ENCODE assay signal across 9 cellular contexts in genomic region chr3:54951405-54951804, GRCh38. TPM values are rescaled to one million over a fixed set of nuclear protein-coding genes. Genes with fewer than 3 reads are reported as not detected.
A peak's percentile ranks its signal among the peaks of the same experiment; 100 is the strongest.
DNase-seq lines count a peak whose midpoint lies in the region; ATAC-seq and TF ChIP-seq lines count a peak whose summit lies in the region.
"Had no signal": no experiment of that assay in that cellular context is flagged by ENCODE, and none has a peak within 500 bp of the region (broad histone marks: within the 10 kb centered on the region; RNA-seq: fewer than 3 reads in every experiment).

No MANE protein-coding gene starts in this region.

- H3K4me1 ChIP-seq in SJSA1 (replicated peaks) = peaks cover 34% of the 10 kb centered on the region
- H3K4me1 ChIP-seq in osteoblast (ENCODE audit: insufficient read depth, low read length) = peaks cover 30% of the 10 kb centered on the region

- H3K27me3 ChIP-seq in SJSA1 (replicated peaks) (no peaks in the 10 kb centered on the region), osteoblast (ENCODE audit: insufficient read depth, low read length) (no peaks in the 10 kb centered on the region)

- no peaks in the 10 kb centered on the region for H4K20me1 ChIP-seq in osteoblast (ENCODE audit: insufficient read depth, low read length)

- H3K36me3 ChIP-seq in SJSA1 = no peaks in the 10 kb centered on the region
- H3K36me3 ChIP-seq in osteoblast (ENCODE audit: insufficient read depth, low read length) = no peaks in the 10 kb centered on the region

- no peaks in the 10 kb centered on the region for H3K9me3 ChIP-seq in SJSA1 (replicated peaks)
- no peaks in the 10 kb centered on the region for H3K9me3 ChIP-seq in osteoblast (ENCODE audit: low read depth, low read length)

- no peaks in the 10 kb centered on the region for H3K4me1 Mint-ChIP-seq in activated naive CD4-positive, alpha-beta T cell treated with anti-CD3 and anti-CD28 coated beads for 36 hours (ENCODE audit: low read depth)

- H3K4me3 ChIP-seq in SJSA1 (no peak overlapping the region), fibroblast of the aortic adventitia (ENCODE audit: low read depth, low read length) (no peak overlapping the region), osteoblast (ENCODE audit: insufficient read depth, low read length) (no peak overlapping the region)
- H3K4me3 ChIP-seq: SK-N-MC had no signal

- no peak overlapping the region for H3K27ac ChIP-seq in SJSA1
- H3K27ac ChIP-seq in osteoblast (ENCODE audit: low read depth, low read length) = peak overlapping the region; percentile 40
- H3K27ac ChIP-seq: SK-N-MC had no signal

- H3K9me3 Mint-ChIP-seq in activated naive CD4-positive, alpha-beta T cell treated with anti-CD3 and anti-CD28 coated beads for 36 hours = peaks cover 2% of the 10 kb centered on the region

- no peaks in the 10 kb centered on the region for H3K36me3 Mint-ChIP-seq in activated naive CD4-positive, alpha-beta T cell treated with anti-CD3 and anti-CD28 coated beads for 36 hours (ENCODE audit: low read depth)

- H3K4me3 Mint-ChIP-seq in activated naive CD4-positive, alpha-beta T cell treated with anti-CD3 and anti-CD28 coated beads for 36 hours = no peak overlapping the region

- peak; percentile 88 for TF ChIP-seq CTCF in fibroblast of the aortic adventitia (IDR thresholded peaks at IDR 0.05; ENCODE audit: insufficient read depth, low read length)
- peak; percentile 90 for TF ChIP-seq CTCF in osteoblast (IDR thresholded peaks at IDR 0.05; ENCODE audit: extremely low read depth, low read depth, low read length)

- H3K79me2 ChIP-seq in osteoblast (ENCODE audit: insufficient read depth, low read length) = no peaks in the 10 kb centered on the region

- intact Hi-C loops in activated naive CD4-positive, alpha-beta T cell treated with anti-CD3 and anti-CD28 coated beads for 36 hours (cut with micrococcal nuclease) = no loop called here

- ATAC-seq in GM19452 (IDR thresholded peaks at IDR 0.05; ENCODE audit: unreplicated experiment) (no peak), GM21529 (IDR thresholded peaks at IDR 0.05; ENCODE audit: unreplicated experiment) (no peak)

- CTCF ChIA-PET in activated naive CD4-positive, alpha-beta T cell treated with anti-CD3 and anti-CD28 coated beads for 36 hours (lab: Charles Lee) = no interaction called here

- H2AFZ ChIP-seq in osteoblast (ENCODE audit: low read length) = peak overlapping the region; percentile 10

- peak overlapping the region; percentile 30 for H3K4me2 ChIP-seq in osteoblast (ENCODE audit: insufficient read depth, low read length)

- H3K27me3 Mint-ChIP-seq in activated naive CD4-positive, alpha-beta T cell treated with anti-CD3 and anti-CD28 coated beads for 36 hours (ENCODE audit: low read depth) = no peaks in the 10 kb centered on the region

- H3K27ac Mint-ChIP-seq in activated naive CD4-positive, alpha-beta T cell treated with anti-CD3 and anti-CD28 coated beads for 36 hours = no peak overlapping the region

- DNase-seq in HCEC 1CT (peak; percentile 89), SJSA1 (ENCODE audit: low read depth in 1 of 2, low spot score in 2 of 2) (peak; percentile 54 to 77), fibroblast of the aortic adventitia (ENCODE audit: low read depth) (peak; percentile 92), osteoblast (ENCODE audit: insufficient read length, low spot score, missing footprints) (peak; percentile 87)
- no peak for DNase-seq in activated CD4-positive, CD25-positive, alpha-beta regulatory T cell treated with anti-CD3 and anti-CD28 coated beads, Interleukin-2, amount 50 U/mL, for 72 hours
- no peak for DNase-seq in activated naive CD4-positive, alpha-beta T cell treated with anti-CD3 and anti-CD28 coated beads for 36 hours

RNA-seq across cellular contexts. Expression of gene LRTM1, which starts 23.5 kb away (rescaled TPM):
- total RNA-seq in SJSA1 (2014; rRNA removed; shearing (Covaris generic)) = not detected in 2 replicates
- total RNA-seq in fibroblast of the aortic adventitia (ENCODE audit: low replicate concordance) = not detected in 2 replicates
- not detected in 2 replicates for total RNA-seq in osteoblast
- not detected for total RNA-seq in activated naive CD4-positive, alpha-beta T cell treated with anti-CD3 and anti-CD28 coated beads for 36 hours

Comparison
In these comparisons a context has a peak if more than half of its experiments do, and no peak if none do; other contexts are left out.
1. DNase-seq: peak in HCEC 1CT (single experiment), SJSA1 (2 of 2), fibroblast of the aortic adventitia (single experiment) and osteoblast (single experiment); none in activated CD4-positive, CD25-positive, alpha-beta regulatory T cell treated with anti-CD3 and anti-CD28 coated beads, Interleukin-2, amount 50 U/mL, for 72 hours (single experiment) and activated naive CD4-positive, alpha-beta T cell treated with anti-CD3 and anti-CD28 coated beads for 36 hours (single experiment).